9 cellular contexts compared by ENCODE assay signal in the genomic region with DNA sequence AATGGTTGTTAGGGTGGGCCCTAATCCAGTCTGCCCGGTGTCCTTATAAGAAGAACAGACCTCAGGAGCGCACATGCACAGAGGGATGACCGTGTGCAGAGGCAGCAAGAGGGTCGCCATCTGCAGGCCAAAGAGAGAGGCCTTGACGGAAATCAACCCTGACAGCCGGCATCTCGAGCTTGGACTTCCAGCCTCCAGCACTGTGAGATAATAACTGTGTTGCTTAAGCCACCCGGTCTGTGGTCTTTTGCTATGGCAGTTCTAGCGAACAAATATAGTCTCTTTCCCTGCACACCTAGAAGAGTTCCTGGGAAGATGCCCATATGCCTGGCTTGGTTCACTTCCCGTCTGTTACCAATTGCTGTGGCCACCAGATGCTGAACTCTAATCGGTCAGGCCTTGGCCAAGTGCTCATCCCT. TPM values are rescaled to one million over a fixed set of nuclear protein-coding genes. Genes with fewer than 3 reads are reported as not detected.
DNase-seq lines count a peak whose midpoint lies in the region; TF ChIP-seq lines count a peak whose summit lies in the region.
"Had no signal": no experiment of that assay in that cellular context is flagged by ENCODE, and none has a peak within 500 bp of the region (broad histone marks: within the 10 kb centered on the region; RNA-seq: fewer than 3 reads in every experiment).

No MANE protein-coding gene starts in this region.

- H3K79me2 ChIP-seq in neural progenitor cell (ENCODE audit: low read depth), result no peaks in the 10 kb centered on the region

- no peaks in the 10 kb centered on the region for H4K20me1 ChIP-seq in neural progenitor cell (ENCODE audit: low read depth)

- H3K4me3 Mint-ChIP-seq in neural progenitor cell, result no peak overlapping the region

- H3K36me3 ChIP-seq in MG63 (no peaks in the 10 kb centered on the region), neural progenitor cell (no peaks in the 10 kb centered on the region)

- no peak overlapping the region for H3K4me2 ChIP-seq in neural progenitor cell

- H3K27me3 ChIP-seq in MG63 (no peaks in the 10 kb centered on the region), neural progenitor cell (no peaks in the 10 kb centered on the region)

- no peaks in the 10 kb centered on the region for H3K9me3 ChIP-seq in MG63
- no peaks in the 10 kb centered on the region for H3K9me3 ChIP-seq in neural progenitor cell (ENCODE audit: low read depth)

- H3K4me3 ChIP-seq in MG63, result no peak overlapping the region
- no peak overlapping the region for H3K4me3 ChIP-seq in neural progenitor cell
- H3K4me3 ChIP-seq: skin epidermis had no signal

- no peak overlapping the region for H3K27ac Mint-ChIP-seq in neural progenitor cell

- H3K9ac ChIP-seq in neural progenitor cell, result no peak overlapping the region

- no peaks in the 10 kb centered on the region for H3K4me1 ChIP-seq in neural progenitor cell

- no peaks in the 10 kb centered on the region for H3K9me3 Mint-ChIP-seq in neural progenitor cell

- H2AFZ ChIP-seq in neural progenitor cell (replicated peaks), result no peak overlapping the region

- H3K4me1 Mint-ChIP-seq in neural progenitor cell, result no peaks in the 10 kb centered on the region

- H3F3A ChIP-seq in neural progenitor cell (ENCODE audit: low read depth), result no peaks in the 10 kb centered on the region

- H3K27me3 Mint-ChIP-seq in neural progenitor cell (ENCODE audit: insufficient read depth, low read depth), result peaks cover 12% of the 10 kb centered on the region

- DNase-seq in GM03348 (ENCODE audit: low spot score), result peak; percentile 43
- DNase-seq in MG63, result peak; percentile 47
- DNase-seq in dedifferentiated amniotic fluid mesenchymal stem cell (ENCODE audit: extremely low spot score), result peak; percentile 40
- DNase-seq in neural progenitor cell (ENCODE audit: low spot score), result peak; percentile 59
- no peak for DNase-seq in HCEC 1CT
- DNase-seq in NCI-H2029 (lab: John Stamatoyannopoulos, UW), result no peak
- DNase-seq in GF-D8 (lab: John Stamatoyannopoulos, UW), result no peak

- H3K36me3 Mint-ChIP-seq in neural progenitor cell, result no peaks in the 10 kb centered on the region

- TF ChIP-seq CTCF in neural progenitor cell (IDR thresholded peaks at IDR 0.05), result peak; percentile 53

- no peak overlapping the region for H3K27ac ChIP-seq in neural progenitor cell

RNA-seq across cellular contexts. Expression of a gene that starts 35.3 kb away (rescaled TPM):
- total RNA-seq in MG63 (2014; rRNA removed; shearing (Covaris generic); ENCODE audit: low replicate concordance), result 4.1 and 6.2 TPM in 2 replicates
- 31.3 and 35.6 TPM in 2 replicates for total RNA-seq in neural progenitor cell (ENCODE audit: low replicate concordance)
- total RNA-seq: MCF 10A had no signal

Comparison
In these comparisons a context has a peak if more than half of its experiments do, and no peak if none do; other contexts are left out.
1. DNase-seq: peak in GM03348 (single experiment), MG63 (single experiment), dedifferentiated amniotic fluid mesenchymal stem cell (single experiment) and neural progenitor cell (single experiment); none in HCEC 1CT (single experiment), NCI-H2029 (single experiment) and GF-D8 (single experiment).